10 cellular contexts compared by ENCODE assay signal in the genomic region with DNA sequence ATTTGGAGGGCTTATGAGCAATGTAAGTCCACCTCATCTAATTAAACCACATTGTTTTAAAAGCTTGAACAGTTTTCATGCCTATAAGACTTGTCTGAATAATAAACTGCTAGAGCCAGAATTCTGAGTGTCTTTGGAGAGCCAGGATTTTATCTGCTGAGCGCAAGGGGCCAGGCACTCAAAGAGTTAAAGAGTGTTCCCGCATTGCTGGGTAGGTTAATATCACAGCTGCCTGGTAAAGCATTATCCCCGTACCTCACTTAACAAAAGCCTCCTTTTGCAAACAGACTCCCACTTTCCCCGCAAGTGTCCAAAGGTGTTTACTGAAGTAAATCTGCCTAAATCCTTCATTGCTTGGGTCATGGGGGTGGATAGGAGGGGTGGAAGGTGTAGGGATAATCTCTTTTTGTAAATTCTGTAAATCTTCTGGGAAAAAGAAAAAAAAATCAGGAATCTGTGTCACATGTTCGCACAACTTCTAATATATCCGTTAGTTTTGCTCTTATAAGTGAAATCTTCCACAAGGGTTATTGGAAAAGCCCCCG. TPM values are rescaled to one million over a fixed set of nuclear protein-coding genes. Genes with fewer than 3 reads are reported as not detected.
DNase-seq lines count a peak whose midpoint lies in the region; ATAC-seq, FAIRE-seq and TF ChIP-seq lines count a peak whose summit lies in the region.
"Had no signal": no experiment of that assay in that cellular context is flagged by ENCODE, and none has a peak within 500 bp of the region (broad histone marks: within the 10 kb centered on the region; RNA-seq: fewer than 3 reads in every experiment).

No MANE protein-coding gene starts in this region.

- H3K27me3 ChIP-seq in cardiac muscle cell (no peaks in the 10 kb centered on the region), duodenal mucosa (ENCODE audit: control insufficient read depth in 1 of 2, insufficient read depth in 2 of 2, low read length in 2 of 2) (peaks cover 30 to 35% of the 10 kb centered on the region in 2 donors), upper lobe of right lung (no peaks in the 10 kb centered on the region)

- H3K36me3 Mint-ChIP-seq in natural killer cell, result peaks cover 33% of the 10 kb centered on the region

- H3K4me1 Mint-ChIP-seq in natural killer cell, result peaks cover 94 to 97% of the 10 kb centered on the region in 2 donors

- H3K4me3 ChIP-seq in cardiac muscle cell, result no peak overlapping the region
- H3K4me3 ChIP-seq in duodenal mucosa (ENCODE audit: low read depth in 1 of 2, low read length in 2 of 2), result peak overlapping the region in 1 of 2 donors; percentile 1
- H3K4me3 ChIP-seq in upper lobe of right lung, result peak overlapping the region; percentile 25

- peak overlapping the region in 1 of 2 donors; percentile 25 for H3K9ac ChIP-seq in duodenal mucosa (ENCODE audit: low read depth in 1 of 2, low read length in 2 of 2)

- peaks cover 0 to 3% of the 10 kb centered on the region in 2 donors for H3K9me3 Mint-ChIP-seq in natural killer cell

- no peak for ATAC-seq in left ventricle myocardium superior
- no peak for ATAC-seq in natural killer cell
- ATAC-seq in upper lobe of right lung, result no peak
- ATAC-seq in HG02870 (IDR thresholded peaks at IDR 0.05; ENCODE audit: unreplicated experiment), result no peak

- H3K27ac Mint-ChIP-seq in natural killer cell, result no peak overlapping the region

- H3K36me3 ChIP-seq in cardiac muscle cell (no peaks in the 10 kb centered on the region), duodenal mucosa (ENCODE audit: control insufficient read depth in 1 of 2, insufficient read depth in 2 of 2, low read length in 2 of 2) (no peaks in the 10 kb centered on the region), upper lobe of right lung (no peaks in the 10 kb centered on the region)

- H3K27ac ChIP-seq in cardiac muscle cell, result peak overlapping the region; percentile 89
- peak overlapping the region; percentile 53 for H3K27ac ChIP-seq in duodenal mucosa (ENCODE audit: low read depth, low read length)
- peak overlapping the region; percentile 97 for H3K27ac ChIP-seq in upper lobe of right lung

- DNase-seq in cardiac muscle cell (ENCODE audit: low read depth in 1 of 2, low spot score in 1 of 2) (no peak), left ventricle myocardium superior (no peak), natural killer cell (no peak), upper lobe of right lung (no peak), H54 (ENCODE audit: insufficient read length, low spot score) (no peak), putamen (ENCODE audit: low spot score) (no peak)
- DNase-seq: activated T-cell treated with anti-CD3 and anti-CD28 coated beads, Interleukin-2, amount 50 U/mL, for 48 hours; MM.1S had no signal

- H3K4me1 ChIP-seq in cardiac muscle cell (ENCODE audit: low read depth) (peaks cover 97% of the 10 kb centered on the region), duodenal mucosa (ENCODE audit: control insufficient read depth in 1 of 2, insufficient read depth in 2 of 2, low read length in 2 of 2) (no peaks in the 10 kb centered on the region), upper lobe of right lung (peaks cover 67% of the 10 kb centered on the region)

- peaks cover 4 to 7% of the 10 kb centered on the region in 2 donors for H3K27me3 Mint-ChIP-seq in natural killer cell (ENCODE audit: low read depth in 2 of 2)

- intact Hi-C loops in left ventricle myocardium superior (cut with micrococcal nuclease), result loop anchor here (10.0 kb wide), 1 partner anchor 54 kb away; no protein-coding TSS in a partner anchor
- intact Hi-C loops in natural killer cell (cut with micrococcal nuclease), result loop anchor here (2.0 to 5.0 kb wide), 3 partner anchors 127 to 327 kb away; no protein-coding TSS in a partner anchor
- intact Hi-C loops in upper lobe of right lung (cut with DNase I), result no loop called here

- no peak for TF ChIP-seq POLR2A in H54 (IDR thresholded peaks at IDR 0.05; ENCODE audit: low read depth, low read length)

- no peak for FAIRE-seq in H54 (lab: Jason Lieb, UNC)

- no peak for TF ChIP-seq CTCF in cardiac muscle cell (IDR thresholded peaks at IDR 0.05; ENCODE audit: low read depth, low read length)
- TF ChIP-seq CTCF in natural killer cell (IDR thresholded peaks at IDR 0.05), result no peak
- no peak for TF ChIP-seq CTCF in upper lobe of right lung (IDR thresholded peaks at IDR 0.05)

- H3K9me3 ChIP-seq in cardiac muscle cell (ENCODE audit: low read depth) (no peaks in the 10 kb centered on the region), duodenal mucosa (ENCODE audit: control insufficient read depth in 1 of 2, low read length in 2 of 2) (no peaks in the 10 kb centered on the region), upper lobe of right lung (no peaks in the 10 kb centered on the region)

- peak overlapping the region; percentile 95 for H3K4me3 Mint-ChIP-seq in natural killer cell

RNA-seq across cellular contexts. Expression of gene ZEB2, which starts 10.8 kb away (rescaled TPM):
- total RNA-seq in cardiac muscle cell, result 27.0 and 41.2 TPM in 2 replicates
- 16.8 and 17.9 TPM in 2 replicates for polyA plus RNA-seq in cardiac muscle cell
- 83.2 TPM for total RNA-seq in left ventricle myocardium superior
- 1,000 to 10,000 TPM in 1 of 3 donors, 100 to 1,000 TPM in 2; 718 to 1,143 (median 944) TPM for total RNA-seq in natural killer cell
- 178 TPM for total RNA-seq in upper lobe of right lung
